Comparison of ENCODE assay signal across 12 cellular contexts in the genomic region with DNA sequence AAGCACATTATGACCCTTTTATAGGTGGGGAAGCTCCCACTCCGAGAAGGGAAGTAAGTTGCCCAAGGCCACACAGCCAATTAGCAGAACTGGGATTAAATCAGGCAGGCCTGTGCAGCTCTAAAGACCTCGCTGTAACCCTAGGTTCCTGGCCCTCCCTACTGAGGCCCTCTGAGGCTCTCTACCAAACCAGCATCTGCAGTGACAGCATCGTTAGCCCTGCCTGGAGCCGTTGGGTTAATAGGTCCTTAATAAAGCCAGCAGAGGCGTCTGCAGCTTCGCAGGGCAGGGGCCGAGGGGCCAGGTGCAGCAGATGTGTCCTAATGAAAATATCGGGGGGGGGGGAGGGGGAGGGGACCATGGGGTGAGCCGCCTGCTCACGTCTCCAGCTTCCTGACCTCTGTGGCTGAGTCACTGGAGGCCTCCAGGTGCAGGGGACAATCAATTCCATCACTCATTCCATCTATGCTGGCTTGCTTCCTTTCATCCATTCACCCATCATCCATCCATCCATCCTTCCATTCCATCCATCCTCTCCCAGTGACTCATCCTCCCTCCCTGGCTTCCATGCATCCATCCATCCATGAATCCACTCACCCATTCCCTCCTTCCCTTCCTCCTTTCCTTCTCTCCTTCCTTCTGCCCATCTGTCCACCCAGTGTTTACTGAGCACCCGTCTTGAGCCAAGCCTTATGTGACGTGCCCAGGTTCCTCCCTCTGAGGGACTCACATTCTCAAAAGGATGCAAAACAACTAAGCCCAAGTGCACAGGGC.
DNase-seq lines count a peak whose midpoint lies in the region; ATAC-seq and TF ChIP-seq lines count a peak whose summit lies in the region.
"Had no signal": no experiment of that assay in that cellular context is flagged by ENCODE, and none has a peak within 500 bp of the region (broad histone marks: within the 10 kb centered on the region; RNA-seq: fewer than 3 reads in every experiment).

No MANE protein-coding gene starts in this region.

- no peaks in the 10 kb centered on the region for H3K36me3 ChIP-seq in BLaER1
- H3K36me3 ChIP-seq in H7 (replicated peaks; ENCODE audit: control insufficient read depth, insufficient read depth, low read length), result no peaks in the 10 kb centered on the region

- H3K4me3 ChIP-seq in BLaER1 (no peak overlapping the region), H7 (ENCODE audit: insufficient read depth, low read depth, low read length) (no peak overlapping the region), dorsolateral prefrontal cortex (no peak overlapping the region)

- ATAC-seq in GM19452 (IDR thresholded peaks at IDR 0.05; ENCODE audit: unreplicated experiment) (no peak), GM21723 (IDR thresholded peaks at IDR 0.05; ENCODE audit: unreplicated experiment) (no peak)

- intact Hi-C loops in dorsolateral prefrontal cortex (cut with DNase I), result no loop called here

- no peaks in the 10 kb centered on the region for H4K20me1 ChIP-seq in BLaER1

- DNase-seq in H7 (peak; percentile 47), RWPE1 (ENCODE audit: low spot score) (no peak), kidney tubule cell (ENCODE audit: low spot score) (peak; percentile 71), retina (no peak), dorsolateral prefrontal cortex (no peak)
- DNase-seq: activated naive CD4-positive, alpha-beta T cell treated with anti-CD3 and anti-CD28 coated beads for 36 hours; NCI-H446; nucleus accumbens had no signal

- CTCF ChIA-PET in RWPE1 (lab: Yijun Ruan, JAX), result interaction anchor here (1.0 kb wide), 1 partner anchor 20 kb away, joined by 3 read pairs; no protein-coding TSS in a partner anchor

- no peaks in the 10 kb centered on the region for H3K27me3 ChIP-seq in BLaER1
- no peaks in the 10 kb centered on the region; the same call in 1 of the 2 replicates for H3K27me3 ChIP-seq in H7 (ENCODE audit: control insufficient read depth, insufficient read depth, low read length)
- H3K27me3 ChIP-seq in dorsolateral prefrontal cortex, result no peaks in the 10 kb centered on the region

- peaks cover 83% of the 10 kb centered on the region for H3K4me1 ChIP-seq in BLaER1

- H3K9me3 ChIP-seq in BLaER1, result no peaks in the 10 kb centered on the region

- peak overlapping the region; percentile 65 for H3K27ac ChIP-seq in BLaER1
- peak overlapping the region; percentile 99 for H3K27ac ChIP-seq in RWPE1
- H3K27ac ChIP-seq in dorsolateral prefrontal cortex, result peak overlapping the region in 15 of 59 donors; percentile 2 to 100 (median 55)
- H3K27ac ChIP-seq: VCaP had no signal

- H3K4me2 ChIP-seq in BLaER1, result peak overlapping the region; percentile 100

- H3K9ac ChIP-seq in BLaER1, result 0 out of 2 replicates have a peak overlapping the region, but pooled peaks have one; percentile 24

- TF ChIP-seq CTCF in RWPE1 (conservative IDR thresholded peaks at IDR 0.05; ENCODE audit: low read depth) (no peak), dorsolateral prefrontal cortex (IDR thresholded peaks at IDR 0.05 in 54 of 56, conservative IDR thresholded peaks at IDR 0.05 in 2 of 56; ENCODE audit: low read depth in 1 of 56, partially characterized antibody in 56 of 56) (no peak)

- POLR2A ChIA-PET in RWPE1 (lab: Yijun Ruan, JAX; ENCODE audit: low non-redundant PET), result no interaction called here

Comparison
In these comparisons a context has a peak if more than half of its experiments do, and no peak if none do; other contexts are left out.
1. DNase-seq: peak in H7 (single experiment) and kidney tubule cell (single experiment); none in RWPE1 (single experiment), retina (single experiment) and dorsolateral prefrontal cortex (0 of 10).